ENCODE assay signal across 9 cellular contexts in the genomic region with DNA sequence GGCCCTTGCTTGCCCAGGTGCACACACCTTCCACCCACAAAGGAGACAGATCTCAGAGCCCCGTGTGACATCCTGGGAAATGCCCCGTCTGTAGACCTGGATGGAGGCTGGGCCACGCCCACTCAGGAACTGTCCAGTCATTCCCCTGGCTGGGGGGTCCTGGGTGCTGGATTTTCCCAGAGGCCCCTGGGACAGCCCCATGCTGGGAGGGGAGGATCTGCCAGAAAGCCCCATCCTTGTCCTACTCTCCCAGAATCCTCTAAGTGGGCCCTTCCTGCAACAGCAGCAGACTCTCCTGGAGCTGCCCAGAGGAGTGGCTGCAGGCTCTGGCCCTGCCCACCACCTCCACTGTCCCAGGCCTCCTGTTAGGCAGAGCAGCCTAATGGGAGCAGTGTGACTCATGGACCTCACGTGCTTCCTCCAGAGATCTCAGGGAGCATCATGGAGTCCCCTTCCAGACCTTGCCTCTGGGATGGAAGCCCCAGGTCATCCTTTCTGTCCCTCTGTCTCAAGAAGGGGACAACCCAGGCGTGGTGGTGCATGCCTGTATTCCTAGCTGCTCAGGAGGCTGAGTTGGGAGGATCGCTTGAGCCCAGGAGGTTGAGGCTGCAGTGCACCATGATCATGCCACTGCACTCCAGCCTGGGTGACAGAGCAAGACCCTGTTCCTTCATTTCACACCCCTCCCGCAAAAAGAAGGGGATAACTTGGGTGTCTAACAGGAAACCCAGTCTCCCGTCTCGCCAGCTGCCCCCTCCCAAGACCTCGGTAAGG. TPM values are rescaled to one million over a fixed set of nuclear protein-coding genes. Genes with fewer than 3 reads are reported as not detected.
DNase-seq lines count a peak whose midpoint lies in the region; ATAC-seq and TF ChIP-seq lines count a peak whose summit lies in the region.
"Had no signal": no experiment of that assay in that cellular context is flagged by ENCODE, and none has a peak within 500 bp of the region (broad histone marks: within the 10 kb centered on the region; RNA-seq: fewer than 3 reads in every experiment).

No MANE protein-coding gene starts in this region.

- H3K9me3 Mint-ChIP-seq in activated CD4-positive, alpha-beta T cell treated with anti-CD3 and anti-CD28 coated beads for 36 hours (ENCODE audit: low read depth) = no peaks in the 10 kb centered on the region

- peaks cover 9% of the 10 kb centered on the region for H3K4me1 Mint-ChIP-seq in activated CD4-positive, alpha-beta T cell treated with anti-CD3 and anti-CD28 coated beads for 36 hours

- in situ Hi-C loops in SK-MEL-5 (cut with HindIII; ENCODE audit: low pct_unique_long_range_greater_than_20kb, low sequenced_read_pairs) = no loop called here

- CTCF ChIA-PET in activated CD4-positive, alpha-beta T cell treated with anti-CD3 and anti-CD28 coated beads for 36 hours (lab: Charles Lee) = interaction anchor here (0.8 to 2.2 kb wide), 19 partner anchors 9 to 286 kb away, joined by 3 to 20 read pairs (median 5); partner anchors contain the start of gene CDKN2AIPNL

- H3K4me3 Mint-ChIP-seq in activated CD4-positive, alpha-beta T cell treated with anti-CD3 and anti-CD28 coated beads for 36 hours = no peak overlapping the region

- H3K36me3 Mint-ChIP-seq in activated CD4-positive, alpha-beta T cell treated with anti-CD3 and anti-CD28 coated beads for 36 hours (ENCODE audit: low read depth) = peaks cover 37% of the 10 kb centered on the region

- intact Hi-C loops in activated CD4-positive, alpha-beta T cell treated with anti-CD3 and anti-CD28 coated beads for 36 hours (cut with DNase I, micrococcal nuclease) = loop anchor here (1.0 to 5.0 kb wide), 4 partner anchors 50 to 274 kb away; partner anchors contain the start of genes CDKN2AIPNL (in 1 of the 2) and JADE2 (in 1 of the 2)
- intact Hi-C loops in sciatic nerve (cut with DNase I) = loop anchor here (5.0 to 10.0 kb wide), 2 partner anchors 50 to 162 kb away; partner anchors contain the start of genes CDKN2AIPNL and JADE2

- no peak for DNase-seq in activated CD4-positive, alpha-beta T cell treated with anti-CD3 and anti-CD28 coated beads for 36 hours
- DNase-seq in activated CD4-positive, alpha-beta T cell treated with anti-CD3 and anti-CD28 coated beads for 4 hours = no peak
- DNase-seq in SK-MEL-5 (ENCODE audit: low read depth, low spot score) (peak; percentile 57), fibroblast of mammary gland (ENCODE audit: low read depth) (peak; percentile 91), sciatic nerve (ENCODE audit: low spot score) (no peak), GM10266 (ENCODE audit: extremely low spot score) (no peak), hypothalamus (lab: John Stamatoyannopoulos, UW) (no peak)

- peak; percentile 26 for ATAC-seq in activated CD4-positive, alpha-beta T cell treated with anti-CD3 and anti-CD28 coated beads for 36 hours
- peak; percentile 24 for ATAC-seq in sciatic nerve
- ATAC-seq in GM19324 (IDR thresholded peaks at IDR 0.05; ENCODE audit: low FRiP score, unreplicated experiment) = no peak

- H3K27ac Mint-ChIP-seq in activated CD4-positive, alpha-beta T cell treated with anti-CD3 and anti-CD28 coated beads for 36 hours = no peak overlapping the region

- TF ChIP-seq CTCF in fibroblast of mammary gland (conservative IDR thresholded peaks at IDR 0.05; ENCODE audit: control insufficient read depth, insufficient read depth, low read depth, low read length) (no peak), GM10266 (IDR thresholded peaks at IDR 0.05; ENCODE audit: control insufficient read depth, insufficient read depth, low read depth, missing control alignments) (no peak)

- H3K4me3 ChIP-seq in fibroblast of mammary gland (ENCODE audit: control insufficient read depth, low read depth, low read length) = no peak overlapping the region
- H3K4me3 ChIP-seq: upper lobe of left lung had no signal

- POLR2A ChIA-PET in activated CD4-positive, alpha-beta T cell treated with anti-CD3 and anti-CD28 coated beads for 36 hours (lab: Charles Lee) = no interaction called here

- no peaks in the 10 kb centered on the region for H3K27me3 Mint-ChIP-seq in activated CD4-positive, alpha-beta T cell treated with anti-CD3 and anti-CD28 coated beads for 36 hours

RNA-seq across cellular contexts. Expression of gene JADE2, which starts 51.7 kb away (rescaled TPM):
- total RNA-seq in activated CD4-positive, alpha-beta T cell treated with anti-CD3 and anti-CD28 coated beads for 36 hours = 10 to 100 TPM; 58.1 to 68.0 TPM
- 21.8 and 23.6 TPM in 2 replicates for total RNA-seq in SK-MEL-5 (2014; rRNA removed; shearing (Covaris generic))
- 27.3 and 27.7 TPM in 2 replicates for polyA plus RNA-seq in SK-MEL-5 (2015; cell fraction: cytosol; rRNA removed)
- polyA plus RNA-seq in SK-MEL-5 (2015; cell fraction: nucleus; rRNA removed) = 17.0 and 26.8 TPM in 2 replicates
- 55.0 TPM for total RNA-seq in sciatic nerve

RNA-seq across cellular contexts. Expression of gene SAR1B, which starts 55.4 kb away (rescaled TPM):
- total RNA-seq in activated CD4-positive, alpha-beta T cell treated with anti-CD3 and anti-CD28 coated beads for 36 hours = 10 to 100 TPM; 40.3 to 54.9 TPM
- 61.9 and 66.7 TPM in 2 replicates for total RNA-seq in SK-MEL-5 (2014; rRNA removed; shearing (Covaris generic))
- polyA plus RNA-seq in SK-MEL-5 (2015; cell fraction: cytosol; rRNA removed) = 34.7 and 40.7 TPM in 2 replicates
- 24.8 and 27.7 TPM in 2 replicates for polyA plus RNA-seq in SK-MEL-5 (2015; cell fraction: nucleus; rRNA removed)
- total RNA-seq in sciatic nerve = 60.0 TPM

Comparison
In these comparisons a context has a peak if more than half of its experiments do, and no peak if none do; other contexts are left out.
1. DNase-seq: peak in SK-MEL-5 (single experiment) and fibroblast of mammary gland (single experiment); none in activated CD4-positive, alpha-beta T cell treated with anti-CD3 and anti-CD28 coated beads for 36 hours (single experiment), activated CD4-positive, alpha-beta T cell treated with anti-CD3 and anti-CD28 coated beads for 4 hours (0 of 2), sciatic nerve (single experiment), GM10266 (single experiment) and hypothalamus (0 of 51).